Comparison of ENCODE assay signal across 18 cellular contexts in genomic region chr11:64522036-64522435, GRCh38. TPM values are rescaled to one million over a fixed set of nuclear protein-coding genes. Genes with fewer than 3 reads are reported as not detected.
DNase-seq lines count a peak whose midpoint lies in the region; ATAC-seq and TF ChIP-seq lines count a peak whose summit lies in the region.
"Had no signal": no experiment of that assay in that cellular context is flagged by ENCODE, and none has a peak within 500 bp of the region (broad histone marks: within the 10 kb centered on the region; RNA-seq: fewer than 3 reads in every experiment).

No MANE protein-coding gene starts in this region.

- H3K27me3 ChIP-seq in right atrium auricular region (no peaks in the 10 kb centered on the region), upper lobe of right lung (peaks cover 22% of the 10 kb centered on the region)

- DNase-seq in cardiac septum (ENCODE audit: low spot score) = peak; percentile 56
- DNase-seq in right atrium auricular region (ENCODE audit: low spot score) = no peak
- peak; percentile 81 for DNase-seq in mesenteric fat pad (ENCODE audit: low spot score)
- peak; percentile 36 for DNase-seq in upper lobe of right lung
- no peak for DNase-seq in cortex of kidney (lab: John Stamatoyannopoulos, UW)
- DNase-seq in activated naive CD4-positive, alpha-beta T cell treated with anti-CD3 and anti-CD28 coated beads for 36 hours = no peak
- DNase-seq: C1 segment of cervical spinal cord; Calu3; CD4-positive, alpha-beta memory T cell; COR-L47; DMS53; GF-D8; GOT3; H7; HCEC 1CT had no signal

- CTCF ChIA-PET in activated naive CD4-positive, alpha-beta T cell treated with anti-CD3 and anti-CD28 coated beads for 36 hours (lab: Charles Lee) = no interaction called here

- H3K27ac ChIP-seq in right atrium auricular region (no peak overlapping the region), upper lobe of right lung (no peak overlapping the region)
- H3K27ac ChIP-seq: 22Rv1 had no signal

- intact Hi-C loops in cardiac septum (cut with DNase I) = no loop called here
- intact Hi-C loops in upper lobe of right lung (cut with DNase I) = no loop called here
- intact Hi-C loops in activated naive CD4-positive, alpha-beta T cell treated with anti-CD3 and anti-CD28 coated beads for 36 hours (cut with micrococcal nuclease) = no loop called here

- no peak overlapping the region for H3K27ac Mint-ChIP-seq in activated naive CD4-positive, alpha-beta T cell treated with anti-CD3 and anti-CD28 coated beads for 36 hours
- H3K27ac Mint-ChIP-seq: B cell had no signal

- H3K9me3 ChIP-seq in right atrium auricular region (peaks cover 0 to 4% of the 10 kb centered on the region in 2 donors), upper lobe of right lung (no peaks in the 10 kb centered on the region)

- H3K4me3 Mint-ChIP-seq in activated naive CD4-positive, alpha-beta T cell treated with anti-CD3 and anti-CD28 coated beads for 36 hours = no peak overlapping the region
- H3K4me3 Mint-ChIP-seq: B cell; CD4-positive, alpha-beta memory T cell had no signal

- H3K9me3 Mint-ChIP-seq in activated naive CD4-positive, alpha-beta T cell treated with anti-CD3 and anti-CD28 coated beads for 36 hours = peaks cover 2% of the 10 kb centered on the region

- no peaks in the 10 kb centered on the region for H3K36me3 Mint-ChIP-seq in activated naive CD4-positive, alpha-beta T cell treated with anti-CD3 and anti-CD28 coated beads for 36 hours (ENCODE audit: low read depth)
- H3K36me3 Mint-ChIP-seq: CD4-positive, alpha-beta memory T cell had no signal

- H3K4me3 ChIP-seq in right atrium auricular region (no peak overlapping the region), upper lobe of right lung (no peak overlapping the region)

- peaks cover 22% of the 10 kb centered on the region for H3K27me3 Mint-ChIP-seq in activated naive CD4-positive, alpha-beta T cell treated with anti-CD3 and anti-CD28 coated beads for 36 hours (ENCODE audit: low read depth)

- ATAC-seq in upper lobe of right lung = no peak

- TF ChIP-seq CTCF in right atrium auricular region (IDR thresholded peaks at IDR 0.05) = no peak
- TF ChIP-seq CTCF in upper lobe of right lung (IDR thresholded peaks at IDR 0.05) = no peak

- no peaks in the 10 kb centered on the region for H3K36me3 ChIP-seq in right atrium auricular region
- H3K36me3 ChIP-seq in upper lobe of right lung = no peaks in the 10 kb centered on the region

- no peaks in the 10 kb centered on the region for H3K4me1 Mint-ChIP-seq in activated naive CD4-positive, alpha-beta T cell treated with anti-CD3 and anti-CD28 coated beads for 36 hours (ENCODE audit: low read depth)
- H3K4me1 Mint-ChIP-seq: B cell; CD4-positive, alpha-beta memory T cell had no signal

- H3K4me1 ChIP-seq in right atrium auricular region (no peaks in the 10 kb centered on the region), upper lobe of right lung (no peaks in the 10 kb centered on the region)

RNA-seq across cellular contexts. Expression of gene SLC22A11, which starts 33.7 kb away (rescaled TPM):
- total RNA-seq in cardiac septum (not detected), right atrium auricular region (not detected), mesenteric fat pad (not detected), upper lobe of right lung (not detected)
- total RNA-seq in activated naive CD4-positive, alpha-beta T cell treated with anti-CD3 and anti-CD28 coated beads for 36 hours = under 1 TPM in 1 of 2 experiments, not detected in 1; 0.17 TPM
- total RNA-seq: B cell; Calu3; CD4-positive, alpha-beta memory T cell; Daoy; H7 had no signal

Comparison
In these comparisons a context has a peak if more than half of its experiments do, and no peak if none do; other contexts are left out.
1. DNase-seq: peak in cardiac septum (single experiment), mesenteric fat pad (single experiment) and upper lobe of right lung (single experiment); none in right atrium auricular region (single experiment), cortex of kidney (single experiment) and activated naive CD4-positive, alpha-beta T cell treated with anti-CD3 and anti-CD28 coated beads for 36 hours (single experiment).